Comparison of ENCODE assay signal across 9 cellular contexts in genomic region chr19:38337360-38337653, GRCh38. TPM values are rescaled to one million over a fixed set of nuclear protein-coding genes. Genes with fewer than 3 reads are reported as not detected.
DNase-seq lines count a peak whose midpoint lies in the region; ATAC-seq, FAIRE-seq and TF ChIP-seq lines count a peak whose summit lies in the region.
"Had no signal": no experiment of that assay in that cellular context is flagged by ENCODE, and none has a peak within 500 bp of the region (broad histone marks: within the 10 kb centered on the region; RNA-seq: fewer than 3 reads in every experiment).

No MANE protein-coding gene starts in this region.

- H3K4me3 Mint-ChIP-seq in stimulated activated naive CD8-positive, alpha-beta T cell treated with anti-CD3 and anti-CD28 coated beads, Interleukin-15, Interleukin-2, amounts not matched to agents 100 ng/mL and 50 ng/mL, for 24 hours: peak overlapping the region; percentile 89

- POLR2A ChIA-PET in K562 (lab: Yijun Ruan, JAX): interaction anchor here (0.7 to 2.6 kb wide), 4 partner anchors 10 to 47 kb away, joined by 4 to 8 read pairs (median 5); no protein-coding TSS in a partner anchor

- peak overlapping the region; percentile 97 for H3K27ac Mint-ChIP-seq in stimulated activated naive CD8-positive, alpha-beta T cell treated with anti-CD3 and anti-CD28 coated beads, Interleukin-15, Interleukin-2, amounts not matched to agents 100 ng/mL and 50 ng/mL, for 24 hours

- peaks cover 10% of the 10 kb centered on the region for H3K4me1 Mint-ChIP-seq in stimulated activated naive CD8-positive, alpha-beta T cell treated with anti-CD3 and anti-CD28 coated beads, Interleukin-15, Interleukin-2, amounts not matched to agents 100 ng/mL and 50 ng/mL, for 24 hours (ENCODE audit: low read depth)

- peak overlapping the region; percentile 86 for H3K4me2 ChIP-seq in K562 (ENCODE audit: insufficient read depth, low read length)

- peaks cover 2% of the 10 kb centered on the region; the same call in 1 of the 3 replicates for H3K79me2 ChIP-seq in K562 (ENCODE audit: control insufficient read depth, insufficient read depth, low read length)

- in situ Hi-C loops in K562 (cut with MboI): loop anchor here (25.0 kb wide), 1 partner anchor 425 kb away; the partner anchor contains the start of genes SIPA1L3 and WDR87

- H3K36me3 Mint-ChIP-seq in stimulated activated naive CD8-positive, alpha-beta T cell treated with anti-CD3 and anti-CD28 coated beads, Interleukin-15, Interleukin-2, amounts not matched to agents 100 ng/mL and 50 ng/mL, for 24 hours (ENCODE audit: low read depth): no peaks in the 10 kb centered on the region

- H3K4me1 ChIP-seq in K562 (replicated peaks in 1 of 2; ENCODE audit: control insufficient read depth in 2 of 2, insufficient read depth in 2 of 2, low read length in 2 of 2) (peaks cover 13 to 34% of the 10 kb centered on the region in 2 experiments; a peak in 4 of 5 replicates), mesodermal cell (ENCODE audit: control insufficient read depth, insufficient read depth, low read length, poor library complexity, severe bottlenecking) (peaks cover 5% of the 10 kb centered on the region)

- no peak for DNase-seq in stimulated activated naive CD8-positive, alpha-beta T cell treated with anti-CD3 and anti-CD28 coated beads, Interleukin-15, Interleukin-2, amounts not matched to agents 100 U/mL and 50 U/mL, for 24 hours
- DNase-seq in K562 (ENCODE audit: extremely low read depth in 1 of 4, low spot score in 3 of 4): no peak
- DNase-seq in urothelium cell line (ENCODE audit: low spot score): no peak
- no peak for DNase-seq in hepatic stellate cell (ENCODE audit: low spot score)
- DNase-seq: cortex of kidney had no signal

- H3K9me1 ChIP-seq in K562 (ENCODE audit: control insufficient read depth, insufficient read depth, low read length): no peaks in the 10 kb centered on the region

- TF ChIP-seq EP300 in K562 (IDR thresholded peaks at IDR 0.05; ENCODE audit: low read length): no peak

- H3K27me3 ChIP-seq in K562 (ENCODE audit: control insufficient read depth in 2 of 2, insufficient read depth in 2 of 2, low read length in 2 of 2): no peaks in the 10 kb centered on the region

- TF ChIP-seq RAD21 in K562 (CRISPR knock-in tag; conservative IDR thresholded peaks at IDR 0.05 in 1 of 2, IDR thresholded peaks at IDR 0.05 in 1 of 2): no peak

- no peak for TF ChIP-seq POLR2A in K562 (conservative IDR thresholded peaks at IDR 0.05)

- H3K27ac ChIP-seq in K562 (ENCODE audit: extremely low read depth, low read depth, low read length) (no peak overlapping the region), mesodermal cell (ENCODE audit: low read depth, low read length, severe bottlenecking) (no peak overlapping the region)

- H2AFZ ChIP-seq in K562 (ENCODE audit: low read depth, low read length): peak overlapping the region; percentile 97

- WGBS in K562 (ENCODE audit: insufficient coverage, low coverage, missing lambda C conversion rate): 46% methylated on average over 10 of the region's 10 CpGs
- WGBS in mesodermal cell (ENCODE audit: insufficient coverage in 2 of 2), 2 experiments: 67 to 69% methylated on average over 9 of the region's 10 CpGs

- TF ChIP-seq CTCF in K562 (IDR thresholded peaks at IDR 0.05 in 2 of 3, conservative IDR thresholded peaks at IDR 0.05 in 1 of 3; ENCODE audit: insufficient read depth in 2 of 3, low read depth in 1 of 3, low read length in 3 of 3): no peak

- no peaks in the 10 kb centered on the region for H4K20me1 ChIP-seq in K562 (replicated peaks; ENCODE audit: control insufficient read depth, insufficient read depth, low read length)

- H3K9me3 ChIP-seq in K562 (replicated peaks; ENCODE audit: control insufficient read depth, insufficient read depth, low read depth, low read length) (no peaks in the 10 kb centered on the region), mesodermal cell (ENCODE audit: control insufficient read depth, low read length) (no peaks in the 10 kb centered on the region)

- intact Hi-C loops in K562 (cut with micrococcal nuclease): loop anchor here (5.0 kb wide), 1 partner anchor 50 kb away; the partner anchor contains the start of genes GGN and SPRED3

- H3K9ac ChIP-seq in K562 (ENCODE audit: insufficient read depth in 1 of 2, low read depth in 2 of 2, low read length in 2 of 2): peak overlapping the region; percentile 42 to 92

- FAIRE-seq in K562 (lab: Jason Lieb, UNC): no peak
- FAIRE-seq in urothelium cell line (lab: Jason Lieb, UNC): no peak

- BruUV-seq in K562 (replicated peaks; lab: Mats Ljungman, UMichigan): TSS peak; percentile 45

- H3K4me3 ChIP-seq in K562: peak overlapping the region; percentile 85; the same call in 1 of the 2 replicates
- peak overlapping the region; percentile 63 for H3K4me3 ChIP-seq in mesodermal cell (ENCODE audit: extremely low read depth, insufficient read depth, low read length, poor library complexity, severe bottlenecking)

- H3K36me3 ChIP-seq in K562 (ENCODE audit: control insufficient read depth, insufficient read depth, low read length) (no peaks in the 10 kb centered on the region), mesodermal cell (ENCODE audit: control insufficient read depth, insufficient read depth, low read length) (no peaks in the 10 kb centered on the region)

- CTCF ChIA-PET in K562 (lab: Yijun Ruan, JAX; ENCODE audit: low intra/inter-chr PET ratio): no interaction called here

- no peaks in the 10 kb centered on the region for H3K9me3 Mint-ChIP-seq in stimulated activated naive CD8-positive, alpha-beta T cell treated with anti-CD3 and anti-CD28 coated beads, Interleukin-15, Interleukin-2, amounts not matched to agents 100 ng/mL and 50 ng/mL, for 24 hours

- ATAC-seq in stimulated activated naive CD8-positive, alpha-beta T cell treated with anti-CD3 and anti-CD28 coated beads, Interleukin-15, Interleukin-2, amounts not matched to agents 100 U/mL and 50 U/mL, for 24 hours: no peak
- ATAC-seq in K562 (no peak), GM18517 (IDR thresholded peaks at IDR 0.05; ENCODE audit: unreplicated experiment) (no peak), HG03439 (IDR thresholded peaks at IDR 0.05; ENCODE audit: unreplicated experiment) (no peak)

- no peaks in the 10 kb centered on the region for H3K27me3 Mint-ChIP-seq in stimulated activated naive CD8-positive, alpha-beta T cell treated with anti-CD3 and anti-CD28 coated beads, Interleukin-15, Interleukin-2, amounts not matched to agents 100 ng/mL and 50 ng/mL, for 24 hours

RNA-seq across cellular contexts. Expression of gene CATSPERG, which starts 1.7 kb away (rescaled TPM):
- total RNA-seq in K562 (2011; cell fraction: chromatin; rRNA removed; ENCODE audit: low replicate concordance): 13.9 and 31.7 TPM in 2 replicates
- 19.7 and 20.7 TPM in 2 replicates for total RNA-seq in K562 (2011; cell fraction: nucleolus; rRNA removed)
- total RNA-seq in K562 (2011; cell fraction: nucleoplasm; rRNA removed): 21.0 and 26.9 TPM in 2 replicates
- total RNA-seq in K562 (2014; rRNA removed) (0.37 TPM in 1 of 2 replicates, not detected in the other), K562 (2014; rRNA removed; fragmentation: Illumina TruSeq; extraction: Trizol) (0.41 and 0.58 TPM in 2 replicates), K562 (2015; rRNA removed; fragmentation: Illumina TruSeq; extraction: Trizol) (0.72 and 0.76 TPM in 2 replicates), K562 (2021) (1.8 and 2.2 TPM in 2 replicates)
- polyA plus RNA-seq in K562 (2011; rRNA removed) (0.56 and 1.0 TPM in 2 replicates), K562 (2014; fragmentation: Illumina TruSeq; extraction: Trizol) (0.15 and 0.30 TPM in 2 replicates), K562 (2014; fragmentation: Nextera tagmentation; extraction: Ambion mirVana) (under 1 TPM in 1 of 2 experiments, not detected in 1; 0.07 TPM), K562 (2014; rRNA removed) (0.97 and 1.1 TPM in 2 replicates)
- polyA plus RNA-seq in K562 (2011; cell fraction: cytosol; rRNA removed): 0.27 and 0.46 TPM in 2 replicates
- polyA plus RNA-seq in K562 (2011; cell fraction: nucleus; rRNA removed): 3.2 and 3.3 TPM in 2 replicates
- polyA plus RNA-seq in K562 (2012): 0.55 and 0.90 TPM in 2 replicates
- 1.3 and 1.6 TPM in 2 replicates for polyA minus RNA-seq in K562 (2011; rRNA and poly(A)+ RNA removed)
- polyA minus RNA-seq in K562 (2011; cell fraction: cytosol; rRNA and poly(A)+ RNA removed): 0.95 and 1.5 TPM in 2 replicates
- polyA minus RNA-seq in K562 (2011; cell fraction: nucleus; rRNA and poly(A)+ RNA removed): 3.6 and 4.6 TPM in 2 replicates
- 1.8 TPM for polyA plus RNA-seq in mesodermal cell (2013, experiment 1 of 2)
- polyA plus RNA-seq in mesodermal cell (2013, experiment 2 of 2): 0.96 TPM

RNA-seq across cellular contexts. Expression of gene KCNK6, which starts 17.7 kb away (rescaled TPM):
- total RNA-seq in K562 (2011; cell fraction: chromatin; rRNA removed; ENCODE audit: low replicate concordance): 0.18 and 0.90 TPM in 2 replicates
- total RNA-seq in K562 (2011; cell fraction: nucleolus; rRNA removed): 0.17 and 0.92 TPM in 2 replicates
- total RNA-seq in K562 (2011; cell fraction: nucleoplasm; rRNA removed): 0.29 and 1.1 TPM in 2 replicates
- 0.05 and 0.12 TPM in 2 replicates for total RNA-seq in K562 (2014; rRNA removed)
- 0.06 and 0.15 TPM in 2 replicates for total RNA-seq in K562 (2014; rRNA removed; fragmentation: Illumina TruSeq; extraction: Trizol)
- 0.04 and 0.07 TPM in 2 replicates for total RNA-seq in K562 (2015; rRNA removed; fragmentation: Illumina TruSeq; extraction: Trizol)
- total RNA-seq in K562 (2021): 0.18 and 0.31 TPM in 2 replicates
- polyA plus RNA-seq in K562 (2011; rRNA removed): 0.07 and 0.16 TPM in 2 replicates
- 0.07 and 0.25 TPM in 2 replicates for polyA plus RNA-seq in K562 (2011; cell fraction: cytosol; rRNA removed)
- 0.10 TPM in 2 replicates for polyA plus RNA-seq in K562 (2011; cell fraction: nucleus; rRNA removed)
- 0.20 and 0.47 TPM in 2 replicates for polyA plus RNA-seq in K562 (2012)
- 0.08 and 0.42 TPM in 2 replicates for polyA plus RNA-seq in K562 (2014; fragmentation: Illumina TruSeq; extraction: Trizol)
- under 1 TPM; 0.24 to 0.27 TPM for polyA plus RNA-seq in K562 (2014; fragmentation: Nextera tagmentation; extraction: Ambion mirVana)
- polyA plus RNA-seq in K562 (2014; rRNA removed): 0.07 and 0.08 TPM in 2 replicates
- polyA minus RNA-seq in K562 (2011; rRNA and poly(A)+ RNA removed): 0.07 and 0.09 TPM in 2 replicates
- polyA minus RNA-seq in K562 (2011; cell fraction: cytosol; rRNA and poly(A)+ RNA removed): not detected in 2 replicates
- under 0.01 and 0.11 TPM in 2 replicates for polyA minus RNA-seq in K562 (2011; cell fraction: nucleus; rRNA and poly(A)+ RNA removed)
- polyA plus RNA-seq in mesodermal cell (2013, experiment 1 of 2): 7.2 TPM
- 6.9 TPM for polyA plus RNA-seq in mesodermal cell (2013, experiment 2 of 2)

RNA-seq across cellular contexts. Expression of gene YIF1B, which starts 21.6 kb away (rescaled TPM):
- 108 and 422 TPM in 2 replicates for total RNA-seq in K562 (2011; cell fraction: chromatin; rRNA removed; ENCODE audit: low replicate concordance)
- total RNA-seq in K562 (2011; cell fraction: nucleolus; rRNA removed): 844 and 880 TPM in 2 replicates
- total RNA-seq in K562 (2011; cell fraction: nucleoplasm; rRNA removed): 389 and 454 TPM in 2 replicates
- total RNA-seq in K562 (2014; rRNA removed): 397 and 458 TPM in 2 replicates
- total RNA-seq in K562 (2014; rRNA removed; fragmentation: Illumina TruSeq; extraction: Trizol): 92.4 and 102 TPM in 2 replicates
- 213 and 217 TPM in 2 replicates for total RNA-seq in K562 (2015; rRNA removed; fragmentation: Illumina TruSeq; extraction: Trizol)
- 329 and 345 TPM in 2 replicates for total RNA-seq in K562 (2021)
- polyA plus RNA-seq in K562 (2011; rRNA removed): 400 and 618 TPM in 2 replicates
- polyA plus RNA-seq in K562 (2011; cell fraction: cytosol; rRNA removed): 1,022 and 1,984 TPM in 2 replicates
- 645 and 781 TPM in 2 replicates for polyA plus RNA-seq in K562 (2011; cell fraction: nucleus; rRNA removed)
- 339 and 566 TPM in 2 replicates for polyA plus RNA-seq in K562 (2012)
- 323 and 490 TPM in 2 replicates for polyA plus RNA-seq in K562 (2014; fragmentation: Illumina TruSeq; extraction: Trizol)
- polyA plus RNA-seq in K562 (2014; fragmentation: Nextera tagmentation; extraction: Ambion mirVana): 10 to 100 TPM in 1 of 2 experiments, 1 to 10 TPM in 1; 8.5 to 84.7 TPM
- polyA plus RNA-seq in K562 (2014; rRNA removed): 586 and 617 TPM in 2 replicates
- 79.0 and 123 TPM in 2 replicates for polyA minus RNA-seq in K562 (2011; rRNA and poly(A)+ RNA removed)
- polyA minus RNA-seq in K562 (2011; cell fraction: cytosol; rRNA and poly(A)+ RNA removed): 183 and 249 TPM in 2 replicates
- 64.5 and 82.9 TPM in 2 replicates for polyA minus RNA-seq in K562 (2011; cell fraction: nucleus; rRNA and poly(A)+ RNA removed)
- polyA plus RNA-seq in mesodermal cell (2013, experiment 1 of 2): 106 TPM
- polyA plus RNA-seq in mesodermal cell (2013, experiment 2 of 2): 89.0 TPM

RNA-seq across cellular contexts. Expression of gene C19orf33, which starts 33.3 kb away (rescaled TPM):
- not detected in 2 replicates for total RNA-seq in K562 (2011; cell fraction: chromatin; rRNA removed; ENCODE audit: low replicate concordance)
- not detected in 2 replicates for total RNA-seq in K562 (2011; cell fraction: nucleolus; rRNA removed)
- total RNA-seq in K562 (2011; cell fraction: nucleoplasm; rRNA removed): not detected in 2 replicates
- total RNA-seq in K562 (2014; rRNA removed) (not detected in 2 replicates), K562 (2014; rRNA removed; fragmentation: Illumina TruSeq; extraction: Trizol) (not detected in 2 replicates), K562 (2015; rRNA removed; fragmentation: Illumina TruSeq; extraction: Trizol) (not detected in 2 replicates), K562 (2021) (not detected in 2 replicates)
- polyA plus RNA-seq in K562 (2011; rRNA removed) (not detected in 2 replicates), K562 (2014; fragmentation: Illumina TruSeq; extraction: Trizol) (not detected in 2 replicates), K562 (2014; fragmentation: Nextera tagmentation; extraction: Ambion mirVana) (not detected), K562 (2014; rRNA removed) (3.2 TPM in 1 of 2 replicates, not detected in the other)
- polyA plus RNA-seq in K562 (2011; cell fraction: cytosol; rRNA removed): 0.57 TPM in 1 of 2 replicates, not detected in the other
- polyA plus RNA-seq in K562 (2011; cell fraction: nucleus; rRNA removed): not detected in 2 replicates
- 0.29 TPM in 1 of 2 replicates, not detected in the other for polyA plus RNA-seq in K562 (2012)
- polyA minus RNA-seq in K562 (2011; rRNA and poly(A)+ RNA removed): not detected in 2 replicates
- not detected in 2 replicates for polyA minus RNA-seq in K562 (2011; cell fraction: cytosol; rRNA and poly(A)+ RNA removed)
- polyA minus RNA-seq in K562 (2011; cell fraction: nucleus; rRNA and poly(A)+ RNA removed): 0.81 TPM in 1 of 2 replicates, not detected in the other
- polyA plus RNA-seq in mesodermal cell (2013, experiment 1 of 2): not detected
- not detected for polyA plus RNA-seq in mesodermal cell (2013, experiment 2 of 2)

RNA-seq across cellular contexts. Expression of gene PSMD8, which starts 37.1 kb away (rescaled TPM):
- total RNA-seq in K562 (2011; cell fraction: chromatin; rRNA removed; ENCODE audit: low replicate concordance): 76.7 and 164 TPM in 2 replicates
- total RNA-seq in K562 (2011; cell fraction: nucleolus; rRNA removed): 169 and 187 TPM in 2 replicates
- total RNA-seq in K562 (2011; cell fraction: nucleoplasm; rRNA removed): 126 and 134 TPM in 2 replicates
- total RNA-seq in K562 (2014; rRNA removed) (379 and 498 TPM in 2 replicates), K562 (2014; rRNA removed; fragmentation: Illumina TruSeq; extraction: Trizol) (222 and 257 TPM in 2 replicates), K562 (2015; rRNA removed; fragmentation: Illumina TruSeq; extraction: Trizol) (315 and 317 TPM in 2 replicates), K562 (2021) (304 and 317 TPM in 2 replicates)
- polyA plus RNA-seq in K562 (2011; rRNA removed) (561 and 583 TPM in 2 replicates), K562 (2014; fragmentation: Illumina TruSeq; extraction: Trizol) (377 and 397 TPM in 2 replicates), K562 (2014; fragmentation: Nextera tagmentation; extraction: Ambion mirVana) (100 to 1,000 TPM; 130 to 244 TPM), K562 (2014; rRNA removed) (372 and 502 TPM in 2 replicates)
- polyA plus RNA-seq in K562 (2011; cell fraction: cytosol; rRNA removed): 760 and 1,382 TPM in 2 replicates
- 215 and 238 TPM in 2 replicates for polyA plus RNA-seq in K562 (2011; cell fraction: nucleus; rRNA removed)
- 347 and 565 TPM in 2 replicates for polyA plus RNA-seq in K562 (2012)
- 222 and 326 TPM in 2 replicates for polyA minus RNA-seq in K562 (2011; rRNA and poly(A)+ RNA removed)
- polyA minus RNA-seq in K562 (2011; cell fraction: cytosol; rRNA and poly(A)+ RNA removed): 135 and 197 TPM in 2 replicates
- 64.9 and 72.1 TPM in 2 replicates for polyA minus RNA-seq in K562 (2011; cell fraction: nucleus; rRNA and poly(A)+ RNA removed)
- 304 TPM for polyA plus RNA-seq in mesodermal cell (2013, experiment 1 of 2)
- polyA plus RNA-seq in mesodermal cell (2013, experiment 2 of 2): 265 TPM
